Comparison of ENCODE assay signal across 9 cellular contexts in the genomic region with DNA sequence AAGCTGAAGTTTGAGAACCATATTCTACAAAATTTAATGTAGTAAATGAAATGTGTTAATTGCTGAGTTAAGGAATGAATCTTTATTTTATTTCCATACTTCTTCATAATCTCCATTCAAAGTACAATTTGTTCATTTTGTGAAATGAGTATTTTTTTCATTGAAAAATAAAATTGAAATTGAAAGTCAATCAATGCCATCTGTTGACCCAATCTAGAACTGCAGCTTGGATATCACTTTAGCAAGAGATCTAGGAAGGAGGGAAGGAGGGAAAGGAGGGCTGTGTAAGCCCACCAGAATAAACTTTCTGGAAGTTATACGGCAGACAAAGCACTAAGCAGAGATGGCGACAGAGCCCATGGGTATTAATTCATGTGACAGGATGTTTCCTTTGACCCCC.
DNase-seq lines count a peak whose midpoint lies in the region; ATAC-seq and TF ChIP-seq lines count a peak whose summit lies in the region.
"Had no signal": no experiment of that assay in that cellular context is flagged by ENCODE, and none has a peak within 500 bp of the region (broad histone marks: within the 10 kb centered on the region; RNA-seq: fewer than 3 reads in every experiment).

No MANE protein-coding gene starts in this region.

- intact Hi-C loops in heart right ventricle (cut with DNase I) (loop anchor here in 9 of 10 donors (5.0 kb wide), 2 partner anchors 206 to 386 kb away; no protein-coding TSS in a partner anchor), cardiac septum (cut with DNase I) (loop anchor here (5.0 kb wide), 1 partner anchor 206 kb away; no protein-coding TSS in a partner anchor), Panc1 (cut with micrococcal nuclease; ENCODE audit: unreplicated experiment) (no loop called here)

- TF ChIP-seq EP300 in gastroesophageal sphincter (IDR thresholded peaks at IDR 0.05) = no peak
- no peak for TF ChIP-seq EP300 in upper lobe of left lung (IDR thresholded peaks at IDR 0.05)

- TF ChIP-seq POLR2A in gastroesophageal sphincter (IDR thresholded peaks at IDR 0.05) (no peak), upper lobe of left lung (IDR thresholded peaks at IDR 0.05) (no peak)

- H3K27ac ChIP-seq in heart right ventricle = no peak overlapping the region
- no peak overlapping the region for H3K27ac ChIP-seq in Panc1 (ENCODE audit: low read length)
- no peak overlapping the region for H3K27ac ChIP-seq in gastroesophageal sphincter
- no peak overlapping the region for H3K27ac ChIP-seq in upper lobe of left lung
- H3K27ac ChIP-seq: tibial artery had no signal

- H3K4me1 ChIP-seq in heart right ventricle = no peaks in the 10 kb centered on the region
- H3K4me1 ChIP-seq in Panc1 (ENCODE audit: control insufficient read depth, insufficient read depth, low read length) = no peaks in the 10 kb centered on the region
- H3K4me1 ChIP-seq in gastroesophageal sphincter = peaks cover 0 to 4% (median 0%) of the 10 kb centered on the region in 3 donors
- no peaks in the 10 kb centered on the region for H3K4me1 ChIP-seq in upper lobe of left lung
- H3K4me1 ChIP-seq: tibial artery had no signal

- in situ Hi-C loops in Panc1 (cut with HindIII; ENCODE audit: low pct_unique_long_range_greater_than_20kb, low sequenced_read_pairs) = no loop called here

- no TSS peak for BruUV-seq in Panc1 (replicated peaks; lab: Mats Ljungman, UMichigan)

- H3K27me3 ChIP-seq in heart right ventricle = peaks cover 0 to 8% (median 0%) of the 10 kb centered on the region in 7 donors
- no peaks in the 10 kb centered on the region; the same call in 1 of the 2 replicates for H3K27me3 ChIP-seq in Panc1 (ENCODE audit: control insufficient read depth, insufficient read depth, low read length)
- no peaks in the 10 kb centered on the region for H3K27me3 ChIP-seq in gastroesophageal sphincter
- no peaks in the 10 kb centered on the region for H3K27me3 ChIP-seq in upper lobe of left lung
- no peaks in the 10 kb centered on the region for H3K27me3 ChIP-seq in H7 (ENCODE audit: control insufficient read depth, insufficient read depth, low read length)
- H3K27me3 ChIP-seq: tibial artery had no signal

- H3K36me3 ChIP-seq in heart right ventricle = no peaks in the 10 kb centered on the region
- no peaks in the 10 kb centered on the region for H3K36me3 ChIP-seq in Panc1 (ENCODE audit: control insufficient read depth, insufficient read depth, low read length)
- H3K36me3 ChIP-seq in gastroesophageal sphincter = no peaks in the 10 kb centered on the region
- H3K36me3 ChIP-seq in upper lobe of left lung = no peaks in the 10 kb centered on the region
- H3K36me3 ChIP-seq in H7 (replicated peaks; ENCODE audit: control insufficient read depth, insufficient read depth, low read length) = no peaks in the 10 kb centered on the region
- H3K36me3 ChIP-seq: tibial artery had no signal

- CTCF ChIA-PET in Panc1 (lab: Charles Lee) = no interaction called here

- H3K4me3 ChIP-seq in heart right ventricle (no peak overlapping the region), Panc1 (ENCODE audit: low read depth in 2 of 2, low read length in 2 of 2) (no peak overlapping the region), gastroesophageal sphincter (no peak overlapping the region), upper lobe of left lung (no peak overlapping the region), H7 (ENCODE audit: insufficient read depth, low read depth, low read length) (no peak overlapping the region)
- H3K4me3 ChIP-seq: tibial artery had no signal

- peak; percentile 15 to 57 (median 49) for TF ChIP-seq CTCF in heart right ventricle (IDR thresholded peaks at IDR 0.05)
- TF ChIP-seq CTCF in Panc1 (IDR thresholded peaks at IDR 0.05) = peak; percentile 54
- TF ChIP-seq CTCF in gastroesophageal sphincter (IDR thresholded peaks at IDR 0.05) = peak in 3 of 4 experiments; percentile 8 to 43 (median 13)
- peak in 5 of 6 experiments; percentile 21 to 44 (median 21) for TF ChIP-seq CTCF in upper lobe of left lung (IDR thresholded peaks at IDR 0.05)
- no peak for TF ChIP-seq CTCF in omental fat pad (IDR thresholded peaks at IDR 0.05)

- POLR2A ChIA-PET in Panc1 (lab: Charles Lee) = no interaction called here

- H3K9me3 ChIP-seq in heart right ventricle = peaks cover 0 to 7% (median 0%) of the 10 kb centered on the region in 11 donors
- H3K9me3 ChIP-seq in Panc1 (ENCODE audit: control insufficient read depth, insufficient read depth, low read depth, low read length) = no peaks in the 10 kb centered on the region
- no peaks in the 10 kb centered on the region for H3K9me3 ChIP-seq in gastroesophageal sphincter
- no peaks in the 10 kb centered on the region for H3K9me3 ChIP-seq in upper lobe of left lung
- H3K9me3 ChIP-seq: tibial artery had no signal

- 11 to 24% methylated on average over 2 of the region's 2 CpGs for WGBS in heart right ventricle, 2 donors
- WGBS in gastroesophageal sphincter (ENCODE audit: low coverage in 1 of 2), 2 donors = 0 to 23% methylated on average over 2 of the region's 2 CpGs
- WGBS in upper lobe of left lung, 2 donors = 9 to 34% methylated on average over 2 of the region's 2 CpGs

- ATAC-seq in heart right ventricle (no peak), Panc1 (no peak), gastroesophageal sphincter (no peak), upper lobe of left lung (ENCODE audit: low FRiP score in 2 of 2) (no peak), omental fat pad (ENCODE audit: low FRiP score) (no peak)

- no peak for DNase-seq in heart right ventricle
- DNase-seq in cardiac septum (ENCODE audit: low spot score) = no peak
- no peak for DNase-seq in Panc1 (ENCODE audit: low read depth, low spot score)
- DNase-seq in upper lobe of left lung = no peak
- no peak for DNase-seq in stimulated activated CD4-positive, alpha-beta T cell treated with anti-CD3 and anti-CD28 coated beads, Interleukin-15, amount 100 ng/mL, for 24 hours
- no peak for DNase-seq in H7
- DNase-seq in omental fat pad (ENCODE audit: low spot score) = no peak
- DNase-seq: tibial artery had no signal

Comparison
In these comparisons a context has a peak if more than half of its experiments do, and no peak if none do; other contexts are left out.
1. CTCF ChIP-seq: peak in heart right ventricle (9 of 9), Panc1 (single experiment), gastroesophageal sphincter (3 of 4) and upper lobe of left lung (5 of 6); none in omental fat pad (0 of 3).